12 cellular contexts compared by ENCODE assay signal in the genomic region with DNA sequence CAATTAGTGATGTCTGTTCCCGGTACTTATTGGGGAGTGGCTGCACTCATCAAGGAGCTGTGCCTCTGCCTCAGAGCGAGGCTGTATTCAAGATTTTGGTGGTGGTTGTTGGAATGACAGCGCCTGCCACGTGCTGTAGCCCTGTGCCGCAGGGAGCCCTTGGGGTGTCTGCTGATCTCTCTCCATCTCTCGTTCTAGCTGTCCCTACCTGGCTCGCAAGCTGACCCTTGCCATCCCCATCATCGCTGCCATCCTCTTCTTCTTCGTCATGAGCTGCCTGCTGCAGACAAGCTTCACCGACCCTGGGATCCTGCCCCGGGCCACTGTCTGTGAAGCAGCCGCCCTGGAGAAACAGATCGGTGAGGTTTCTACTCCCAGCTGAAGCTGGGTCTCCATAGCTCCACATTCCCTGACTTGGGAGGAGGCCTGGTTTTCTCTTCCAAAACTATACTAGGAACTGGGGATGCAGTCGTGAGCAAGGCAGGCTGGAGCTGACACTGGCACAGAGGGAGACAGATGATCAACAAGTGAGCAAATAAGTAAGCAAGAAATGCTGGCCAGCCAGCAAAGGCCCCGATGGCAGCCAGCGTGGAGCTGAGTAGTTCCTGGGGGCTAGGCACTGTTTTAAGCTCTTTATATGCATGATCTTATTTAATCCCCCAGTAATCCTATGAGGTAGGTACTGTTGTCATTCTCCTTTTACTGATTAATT. TPM values are rescaled to one million over a fixed set of nuclear protein-coding genes. Genes with fewer than 3 reads are reported as not detected.
DNase-seq lines count a peak whose midpoint lies in the region; FAIRE-seq and TF ChIP-seq lines count a peak whose summit lies in the region.
"Had no signal": no experiment of that assay in that cellular context is flagged by ENCODE, and none has a peak within 500 bp of the region (broad histone marks: within the 10 kb centered on the region; RNA-seq: fewer than 3 reads in every experiment).

No MANE protein-coding gene starts in this region.

- peaks cover 38% of the 10 kb centered on the region for H3K79me2 ChIP-seq in astrocyte (ENCODE audit: insufficient read depth, low read length)

- peaks cover 20% of the 10 kb centered on the region for H3K36me3 ChIP-seq in astrocyte (ENCODE audit: insufficient read depth, low read length)
- peaks cover 68% of the 10 kb centered on the region for H3K36me3 ChIP-seq in neutrophil

- TF ChIP-seq CTCF in GM12864 (IDR thresholded peaks at IDR 0.05; ENCODE audit: low read depth, low read length, missing control alignments): peak; percentile 9
- no peak for TF ChIP-seq CTCF in astrocyte (IDR thresholded peaks at IDR 0.05; ENCODE audit: insufficient read depth, low read depth, low read length)
- TF ChIP-seq CTCF in neutrophil (IDR thresholded peaks at IDR 0.05): no peak

- H3K27me3 Mint-ChIP-seq in astrocyte (ENCODE audit: low read depth, unreplicated experiment): no peaks in the 10 kb centered on the region

- H3K4me3 Mint-ChIP-seq in astrocyte (ENCODE audit: unreplicated experiment): peak overlapping the region; percentile 58

- no peak for FAIRE-seq in astrocyte (lab: Jason Lieb, UNC)
- no peak for FAIRE-seq in RCC 7860 (lab: Jason Lieb, UNC)

- H3K36me3 Mint-ChIP-seq in astrocyte (ENCODE audit: low read depth, unreplicated experiment): peaks cover 25% of the 10 kb centered on the region

- H3K9me3 Mint-ChIP-seq in astrocyte (ENCODE audit: unreplicated experiment): no peaks in the 10 kb centered on the region

- no peak overlapping the region for H3K27ac ChIP-seq in astrocyte (ENCODE audit: low read depth, low read length)
- peak overlapping the region; percentile 93 for H3K27ac ChIP-seq in neutrophil
- H3K27ac ChIP-seq: right atrium auricular region had no signal

- H3K9me3 ChIP-seq in astrocyte (ENCODE audit: insufficient read depth, low read depth, low read length) (no peaks in the 10 kb centered on the region), neutrophil (no peaks in the 10 kb centered on the region)
- H3K9me3 ChIP-seq: mucosa of descending colon, right atrium auricular region had no signal

- no peak overlapping the region for H3K27ac Mint-ChIP-seq in astrocyte (ENCODE audit: unreplicated experiment)

- peaks cover 14% of the 10 kb centered on the region for H3K4me1 Mint-ChIP-seq in astrocyte (ENCODE audit: low read depth, unreplicated experiment)

- H2AFZ ChIP-seq in astrocyte (ENCODE audit: low read depth, low read length): no peak overlapping the region

- no peak overlapping the region for H3K9ac ChIP-seq in astrocyte (ENCODE audit: low read length)

- H3K4me2 ChIP-seq in astrocyte (ENCODE audit: low read length): no peak overlapping the region

- H3K27me3 ChIP-seq in astrocyte (ENCODE audit: insufficient read depth, low read length): no peaks in the 10 kb centered on the region
- no peaks in the 10 kb centered on the region for H3K27me3 ChIP-seq in neutrophil
- H3K27me3 ChIP-seq: right atrium auricular region had no signal

- H3K4me3 ChIP-seq in GM12864 (ENCODE audit: low read depth, low read length) (no peak overlapping the region), astrocyte (ENCODE audit: insufficient read depth, low read depth, low read length) (no peak overlapping the region), neutrophil (ENCODE audit: low read depth in 1 of 2, low read length in 1 of 2) (peak overlapping the region; percentile 76 to 100)
- H3K4me3 ChIP-seq: mucosa of descending colon, right atrium auricular region had no signal

- H3K4me1 ChIP-seq in astrocyte (ENCODE audit: insufficient read depth, low read length) (no peaks in the 10 kb centered on the region), neutrophil (ENCODE audit: control insufficient read depth in 1 of 2, insufficient read depth in 1 of 2, low read depth in 1 of 2, low read length in 1 of 2) (peaks cover 80 to 84% of the 10 kb centered on the region in 2 experiments)

- DNase-seq in GM12864 (ENCODE audit: low read depth) (no peak), NCI-H82 (lab: John Stamatoyannopoulos, UW) (peak; percentile 96), astrocyte (ENCODE audit: low read depth) (no peak), NCI-H526 (lab: John Stamatoyannopoulos, UW) (no peak), RCC 7860 (ENCODE audit: low spot score) (no peak), pons (ENCODE audit: low spot score) (no peak)
- DNase-seq: mucosa of descending colon, SHP77 had no signal

- H4K20me1 ChIP-seq in astrocyte (ENCODE audit: insufficient read depth, low read length): peaks cover 52% of the 10 kb centered on the region

RNA-seq across cellular contexts. Expression of a gene that starts 5.9 kb away (rescaled TPM):
- total RNA-seq in astrocyte: 22.3 and 22.6 TPM in 2 replicates

RNA-seq across cellular contexts. Expression of a gene that starts 30.5 kb away (rescaled TPM):
- 5.5 and 14.5 TPM in 2 replicates for total RNA-seq in astrocyte
- total RNA-seq: fibroblast of lung, temporal lobe had no signal

RNA-seq across cellular contexts. Expression of a gene that starts 44.7 kb away (rescaled TPM):
- total RNA-seq in astrocyte: 7.9 and 10.6 TPM in 2 replicates

RNA-seq across cellular contexts. Expression of a gene that starts 57.7 kb away (rescaled TPM):
- 24.5 and 25.5 TPM in 2 replicates for total RNA-seq in astrocyte

Comparison
In these comparisons a context has a peak if more than half of its experiments do, and no peak if none do; other contexts are left out.
1. H3K4me3 ChIP-seq: peak in neutrophil (2 of 2); none in GM12864 (single experiment) and astrocyte (single experiment).